21 cellular contexts compared by ENCODE assay signal in the genomic region with DNA sequence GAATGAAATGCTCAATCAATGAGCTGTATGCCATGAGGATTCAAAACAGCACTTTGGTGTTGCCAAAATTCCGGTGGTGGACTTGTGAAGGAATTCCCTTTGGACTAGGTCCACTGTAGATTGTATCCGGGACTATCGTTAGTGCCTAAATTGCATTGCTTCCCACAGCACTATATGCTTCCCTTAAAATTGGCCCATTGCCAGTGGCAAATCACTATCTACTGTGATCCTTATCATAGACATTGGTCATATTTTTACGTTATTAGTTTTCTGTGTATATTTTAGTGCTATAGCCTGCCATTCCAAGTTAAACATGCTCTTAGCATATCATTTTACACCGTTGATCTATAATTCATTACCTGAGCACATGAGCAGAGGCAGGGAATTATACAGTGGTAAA. TPM values are rescaled to one million over a fixed set of nuclear protein-coding genes. Genes with fewer than 3 reads are reported as not detected.
DNase-seq lines count a peak whose midpoint lies in the region; ATAC-seq, FAIRE-seq and TF ChIP-seq lines count a peak whose summit lies in the region.
"Had no signal": no experiment of that assay in that cellular context is flagged by ENCODE, and none has a peak within 500 bp of the region (broad histone marks: within the 10 kb centered on the region; RNA-seq: fewer than 3 reads in every experiment).

No MANE protein-coding gene starts in this region.

- no peak for TF ChIP-seq POLR2A in HepG2 (IDR thresholded peaks at IDR 0.05; ENCODE audit: insufficient read depth in 1 of 2, low read depth in 2 of 2, low read length in 2 of 2)
- TF ChIP-seq POLR2A in right lobe of liver (IDR thresholded peaks at IDR 0.05) = no peak

- H3K4me1 ChIP-seq in HepG2 (ENCODE audit: insufficient read depth, low read length) (peaks cover 32% of the 10 kb centered on the region), right lobe of liver (peaks cover 0 to 15% (median 6%) of the 10 kb centered on the region in 4 donors)

- H3K9me3 ChIP-seq in HepG2 (ENCODE audit: low read length) = no peaks in the 10 kb centered on the region
- H3K9me3 ChIP-seq in right lobe of liver = no peaks in the 10 kb centered on the region

- DNase-seq in HepG2 (ENCODE audit: low spot score) = no peak
- no peak for DNase-seq in right lobe of liver
- DNase-seq in NCI-H2227 (lab: John Stamatoyannopoulos, UW; ENCODE audit: unreplicated experiment) = peak; percentile 56
- peak; percentile 8 for DNase-seq in astrocyte of the hippocampus (ENCODE audit: low read depth, low spot score)
- no peak for DNase-seq in NCI-H1092 treated with DMSO at 0.1 percent for 48 hours (lab: John Stamatoyannopoulos, UW)
- no peak for DNase-seq in SKM-1 (lab: John Stamatoyannopoulos, UW; ENCODE audit: unreplicated experiment)
- DNase-seq in NCI-H1092 (lab: John Stamatoyannopoulos, UW) = no peak
- DNase-seq: AML-193, DMS153, EL, GM23248, HCEC 1CT, KG1, NCI-H1048, NCI-H1694 treated with DMSO at 0.1 percent for 48 hours, NCI-H2107, Right ventricle myocardium superior, T1000 had no signal

- no peak for TF ChIP-seq EP300 in HepG2 (IDR thresholded peaks at IDR 0.05; ENCODE audit: low read depth in 2 of 2, low read length in 2 of 2)
- TF ChIP-seq EP300 in HepG2 (CRISPR knock-in tag; IDR thresholded peaks at IDR 0.05; ENCODE audit: borderline replicate concordance) = no peak

- CTCF ChIA-PET in HepG2 (lab: Yijun Ruan, JAX; ENCODE audit: low intra/inter-chr PET ratio, low total read pairs) = no interaction called here

- H3K27ac ChIP-seq in HepG2 (ENCODE audit: extremely low read length, insufficient read depth, low read length) (no peak overlapping the region), right lobe of liver (no peak overlapping the region)

- H2AFZ ChIP-seq in HepG2 (ENCODE audit: low read length) = no peak overlapping the region

- no peak overlapping the region for H3K9ac ChIP-seq in HepG2 (ENCODE audit: insufficient read depth, low read depth, low read length)

- H3K79me2 ChIP-seq in HepG2 (ENCODE audit: insufficient read depth, low read length) = peaks cover 25% of the 10 kb centered on the region

- H3K27me3 ChIP-seq in HepG2 (ENCODE audit: control insufficient read depth in 1 of 2, insufficient read depth in 2 of 2, low read length in 2 of 2) = no peaks in the 10 kb centered on the region; a peak in 1 of 5 replicates
- H3K27me3 ChIP-seq in right lobe of liver = no peaks in the 10 kb centered on the region

- peaks cover 4 to 14% of the 10 kb centered on the region in 2 experiments; a peak in 4 of 5 replicates for H3K36me3 ChIP-seq in HepG2 (replicated peaks in 1 of 2; ENCODE audit: control insufficient read depth in 1 of 2, insufficient read depth in 2 of 2, low read length in 2 of 2)
- peaks cover 0 to 6% (median 1%) of the 10 kb centered on the region in 4 donors for H3K36me3 ChIP-seq in right lobe of liver

- TF ChIP-seq CTCF in HepG2 (CRISPR knock-in tag; IDR thresholded peaks at IDR 0.05) = no peak
- TF ChIP-seq CTCF in right lobe of liver (IDR thresholded peaks at IDR 0.05) = no peak

- BruUV-seq in HepG2 (replicated peaks; lab: Mats Ljungman, UMichigan) = no TSS peak

- FAIRE-seq in HepG2 (lab: Jason Lieb, UNC) = no peak
- FAIRE-seq: GM12891 had no signal

- H3K4me3 ChIP-seq in HepG2 (replicated peaks in 1 of 3; ENCODE audit: insufficient read depth in 1 of 3, low read depth in 2 of 3, low read length in 3 of 3) (no peak overlapping the region), right lobe of liver (no peak overlapping the region)
- H3K4me3 ChIP-seq: GM23248 had no signal

- no peak for TF ChIP-seq RAD21 in HepG2 (CRISPR knock-in tag; IDR thresholded peaks at IDR 0.05)

- intact Hi-C loops in HepG2 (cut with micrococcal nuclease; ENCODE audit: unreplicated experiment) (loop anchor here (5.0 to 10.0 kb wide), 2 partner anchors 462 to 1056 kb away; no protein-coding TSS in a partner anchor), right lobe of liver (cut with DNase I) (no loop called here)

- WGBS in HepG2 (ENCODE audit: low lambda C conversion rate) = 68% methylated on average over 5 of the region's 5 CpGs
- WGBS in right lobe of liver (ENCODE audit: insufficient coverage, low coverage, low lambda C conversion rate, missing lambda C conversion rate) = 82% methylated on average over 5 of the region's 5 CpGs

- ATAC-seq in HepG2 (no peak), right lobe of liver (no peak)

- H4K20me1 ChIP-seq in HepG2 (ENCODE audit: insufficient read depth, low read length) = peaks cover 14% of the 10 kb centered on the region; the same call in 1 of the 2 replicates

- H3K4me2 ChIP-seq in HepG2 (ENCODE audit: low read depth, low read length) = no peak overlapping the region

- POLR2A ChIA-PET in HepG2 (lab: Yijun Ruan, JAX) = interaction anchor here (1.2 to 1.3 kb wide), 2 partner anchors 16 to 27 kb away, joined by 3 to 5 read pairs; no protein-coding TSS in a partner anchor

- in situ Hi-C loops in HepG2 (cut with HindIII; ENCODE audit: extremely low pct_ligation_motif_present, low pct_unique_long_range_greater_than_20kb) = no loop called here

RNA-seq across cellular contexts. Expression of gene PJVK, which starts 1.7 kb away (rescaled TPM):
- total RNA-seq in HepG2 (2016; rRNA removed; fragmentation: Illumina TruSeq; extraction: Trizol) (1.1 and 1.2 TPM in 2 replicates), right lobe of liver (1 to 10 TPM in 5 of 6 experiments, under 1 TPM in 1; 0.80 to 2.8 (median 1.6) TPM)
- 0.81 and 2.0 TPM in 2 replicates for total RNA-seq in HepG2 (2016; cell fraction: cytosol; rRNA removed; fragmentation: Illumina TruSeq; extraction: Trizol; ENCODE audit: low read depth)
- total RNA-seq in HepG2 (2016; cell fraction: insoluble cytoplasmic fraction; rRNA removed; fragmentation: Illumina TruSeq; extraction: Trizol) = 0.77 and 1.5 TPM in 2 replicates
- total RNA-seq in HepG2 (2016; cell fraction: membrane; rRNA removed; fragmentation: Illumina TruSeq; extraction: Trizol) = 1.1 TPM in 2 replicates
- 3.4 and 4.2 TPM in 2 replicates for total RNA-seq in HepG2 (2016; cell fraction: nucleus; rRNA removed; fragmentation: Illumina TruSeq; extraction: Trizol)
- 2.6 and 3.0 TPM in 2 replicates for polyA plus RNA-seq in HepG2 (2011; rRNA removed)
- polyA plus RNA-seq in HepG2 (2011; cell fraction: cytosol; rRNA removed) = 0.51 and 1.1 TPM in 2 replicates
- polyA plus RNA-seq in HepG2 (2011; cell fraction: nucleus; rRNA removed) = 6.3 and 6.4 TPM in 2 replicates
- polyA plus RNA-seq in HepG2 (2012) = 1.5 and 2.9 TPM in 2 replicates
- 0.46 and 0.58 TPM in 2 replicates for polyA plus RNA-seq in HepG2 (2016; cell fraction: cytosol; fragmentation: Illumina TruSeq; extraction: Trizol; ENCODE audit: low read depth)
- 0.67 and 1.3 TPM in 2 replicates for polyA plus RNA-seq in HepG2 (2016; cell fraction: insoluble cytoplasmic fraction; fragmentation: Illumina TruSeq; extraction: Trizol; ENCODE audit: low read depth)
- 0.48 and 0.77 TPM in 2 replicates for polyA plus RNA-seq in HepG2 (2016; cell fraction: membrane; fragmentation: Illumina TruSeq; extraction: Trizol; ENCODE audit: low read depth)
- polyA plus RNA-seq in HepG2 (2016; cell fraction: nucleus; fragmentation: Illumina TruSeq; extraction: Trizol; ENCODE audit: insufficient read depth, low read depth) = 7.3 and 8.2 TPM in 2 replicates
- polyA minus RNA-seq in HepG2 (2011; rRNA and poly(A)+ RNA removed; ENCODE audit: low replicate concordance) = 1.1 and 1.8 TPM in 2 replicates
- polyA minus RNA-seq in HepG2 (2011; cell fraction: cytosol; rRNA and poly(A)+ RNA removed) = 0.35 TPM in 1 of 2 replicates, not detected in the other
- polyA minus RNA-seq in HepG2 (2011; cell fraction: nucleus; rRNA and poly(A)+ RNA removed) = 9.3 and 9.6 TPM in 2 replicates
- total RNA-seq: M059J had no signal
- polyA plus RNA-seq: CD14-positive monocyte had no signal

RNA-seq across cellular contexts. Expression of gene PRKRA, which starts 1.9 kb away (rescaled TPM):
- total RNA-seq in HepG2 (2016; rRNA removed; fragmentation: Illumina TruSeq; extraction: Trizol) (67.6 and 74.7 TPM in 2 replicates), right lobe of liver (10 to 100 TPM; 11.2 to 20.5 (median 14.4) TPM)
- 77.3 and 86.7 TPM in 2 replicates for total RNA-seq in HepG2 (2016; cell fraction: cytosol; rRNA removed; fragmentation: Illumina TruSeq; extraction: Trizol; ENCODE audit: low read depth)
- 64.4 and 73.6 TPM in 2 replicates for total RNA-seq in HepG2 (2016; cell fraction: insoluble cytoplasmic fraction; rRNA removed; fragmentation: Illumina TruSeq; extraction: Trizol)
- 113 and 120 TPM in 2 replicates for total RNA-seq in HepG2 (2016; cell fraction: membrane; rRNA removed; fragmentation: Illumina TruSeq; extraction: Trizol)
- total RNA-seq in HepG2 (2016; cell fraction: nucleus; rRNA removed; fragmentation: Illumina TruSeq; extraction: Trizol) = 83.1 and 91.6 TPM in 2 replicates
- polyA plus RNA-seq in HepG2 (2011; rRNA removed) = 47.3 and 53.1 TPM in 2 replicates
- 39.9 and 48.4 TPM in 2 replicates for polyA plus RNA-seq in HepG2 (2011; cell fraction: cytosol; rRNA removed)
- polyA plus RNA-seq in HepG2 (2011; cell fraction: nucleus; rRNA removed) = 41.7 and 45.8 TPM in 2 replicates
- 48.0 and 68.5 TPM in 2 replicates for polyA plus RNA-seq in HepG2 (2012)
- polyA plus RNA-seq in HepG2 (2016; cell fraction: cytosol; fragmentation: Illumina TruSeq; extraction: Trizol; ENCODE audit: low read depth) = 94.3 and 117 TPM in 2 replicates
- polyA plus RNA-seq in HepG2 (2016; cell fraction: insoluble cytoplasmic fraction; fragmentation: Illumina TruSeq; extraction: Trizol; ENCODE audit: low read depth) = 77.0 and 83.1 TPM in 2 replicates
- 110 and 123 TPM in 2 replicates for polyA plus RNA-seq in HepG2 (2016; cell fraction: membrane; fragmentation: Illumina TruSeq; extraction: Trizol; ENCODE audit: low read depth)
- 92.2 and 94.5 TPM in 2 replicates for polyA plus RNA-seq in HepG2 (2016; cell fraction: nucleus; fragmentation: Illumina TruSeq; extraction: Trizol; ENCODE audit: insufficient read depth, low read depth)
- polyA minus RNA-seq in HepG2 (2011; rRNA and poly(A)+ RNA removed; ENCODE audit: low replicate concordance) = 14.8 and 55.1 TPM in 2 replicates
- 31.5 and 39.6 TPM in 2 replicates for polyA minus RNA-seq in HepG2 (2011; cell fraction: cytosol; rRNA and poly(A)+ RNA removed)
- 182 and 199 TPM in 2 replicates for polyA minus RNA-seq in HepG2 (2011; cell fraction: nucleus; rRNA and poly(A)+ RNA removed)

RNA-seq across cellular contexts. Expression of gene FKBP7, which starts 25.5 kb away (rescaled TPM):
- total RNA-seq in HepG2 (2016; rRNA removed; fragmentation: Illumina TruSeq; extraction: Trizol) (9.7 and 14.8 TPM in 2 replicates), right lobe of liver (10 to 100 TPM in 1 of 6 experiments, 1 to 10 TPM in 5; 2.5 to 12.7 (median 4.8) TPM)
- total RNA-seq in HepG2 (2016; cell fraction: cytosol; rRNA removed; fragmentation: Illumina TruSeq; extraction: Trizol; ENCODE audit: low read depth) = 2.8 and 3.6 TPM in 2 replicates
- total RNA-seq in HepG2 (2016; cell fraction: insoluble cytoplasmic fraction; rRNA removed; fragmentation: Illumina TruSeq; extraction: Trizol) = 9.9 and 13.5 TPM in 2 replicates
- total RNA-seq in HepG2 (2016; cell fraction: membrane; rRNA removed; fragmentation: Illumina TruSeq; extraction: Trizol) = 3.9 and 4.5 TPM in 2 replicates
- total RNA-seq in HepG2 (2016; cell fraction: nucleus; rRNA removed; fragmentation: Illumina TruSeq; extraction: Trizol) = 12.3 and 18.8 TPM in 2 replicates
- 9.5 and 12.4 TPM in 2 replicates for polyA plus RNA-seq in HepG2 (2011; rRNA removed)
- polyA plus RNA-seq in HepG2 (2011; cell fraction: cytosol; rRNA removed) = 6.1 and 7.1 TPM in 2 replicates
- 2.9 and 3.0 TPM in 2 replicates for polyA plus RNA-seq in HepG2 (2011; cell fraction: nucleus; rRNA removed)
- polyA plus RNA-seq in HepG2 (2012) = 13.3 and 20.2 TPM in 2 replicates
- polyA plus RNA-seq in HepG2 (2016; cell fraction: cytosol; fragmentation: Illumina TruSeq; extraction: Trizol; ENCODE audit: low read depth) = 5.2 and 5.3 TPM in 2 replicates
- polyA plus RNA-seq in HepG2 (2016; cell fraction: insoluble cytoplasmic fraction; fragmentation: Illumina TruSeq; extraction: Trizol; ENCODE audit: low read depth) = 10.5 and 13.7 TPM in 2 replicates
- polyA plus RNA-seq in HepG2 (2016; cell fraction: membrane; fragmentation: Illumina TruSeq; extraction: Trizol; ENCODE audit: low read depth) = 3.5 and 4.7 TPM in 2 replicates
- 20.0 and 26.2 TPM in 2 replicates for polyA plus RNA-seq in HepG2 (2016; cell fraction: nucleus; fragmentation: Illumina TruSeq; extraction: Trizol; ENCODE audit: insufficient read depth, low read depth)
- 0.89 and 1.8 TPM in 2 replicates for polyA minus RNA-seq in HepG2 (2011; rRNA and poly(A)+ RNA removed; ENCODE audit: low replicate concordance)
- 5.3 and 5.9 TPM in 2 replicates for polyA minus RNA-seq in HepG2 (2011; cell fraction: cytosol; rRNA and poly(A)+ RNA removed)
- 6.0 and 9.4 TPM in 2 replicates for polyA minus RNA-seq in HepG2 (2011; cell fraction: nucleus; rRNA and poly(A)+ RNA removed)

RNA-seq across cellular contexts. Expression of gene PLEKHA3, which starts 27.4 kb away (rescaled TPM):
- 23.1 and 26.8 TPM in 2 replicates for total RNA-seq in HepG2 (2016; rRNA removed; fragmentation: Illumina TruSeq; extraction: Trizol)
- total RNA-seq in HepG2 (2016; cell fraction: cytosol; rRNA removed; fragmentation: Illumina TruSeq; extraction: Trizol; ENCODE audit: low read depth) = 5.4 and 7.7 TPM in 2 replicates
- total RNA-seq in HepG2 (2016; cell fraction: insoluble cytoplasmic fraction; rRNA removed; fragmentation: Illumina TruSeq; extraction: Trizol) = 21.3 and 27.5 TPM in 2 replicates
- 24.3 and 26.4 TPM in 2 replicates for total RNA-seq in HepG2 (2016; cell fraction: membrane; rRNA removed; fragmentation: Illumina TruSeq; extraction: Trizol)
- 11.8 and 13.5 TPM in 2 replicates for total RNA-seq in HepG2 (2016; cell fraction: nucleus; rRNA removed; fragmentation: Illumina TruSeq; extraction: Trizol)
- 8.6 and 11.7 TPM in 2 replicates for polyA plus RNA-seq in HepG2 (2011; rRNA removed)
- polyA plus RNA-seq in HepG2 (2011; cell fraction: cytosol; rRNA removed) = 2.6 and 4.0 TPM in 2 replicates
- polyA plus RNA-seq in HepG2 (2011; cell fraction: nucleus; rRNA removed) = 2.6 and 5.8 TPM in 2 replicates
- 9.9 and 13.0 TPM in 2 replicates for polyA plus RNA-seq in HepG2 (2012)
- polyA plus RNA-seq in HepG2 (2016; cell fraction: cytosol; fragmentation: Illumina TruSeq; extraction: Trizol; ENCODE audit: low read depth) = 10.7 and 12.2 TPM in 2 replicates
- 23.9 and 24.5 TPM in 2 replicates for polyA plus RNA-seq in HepG2 (2016; cell fraction: insoluble cytoplasmic fraction; fragmentation: Illumina TruSeq; extraction: Trizol; ENCODE audit: low read depth)
- polyA plus RNA-seq in HepG2 (2016; cell fraction: membrane; fragmentation: Illumina TruSeq; extraction: Trizol; ENCODE audit: low read depth) = 19.9 and 21.8 TPM in 2 replicates
- polyA plus RNA-seq in HepG2 (2016; cell fraction: nucleus; fragmentation: Illumina TruSeq; extraction: Trizol; ENCODE audit: insufficient read depth, low read depth) = 11.0 and 14.0 TPM in 2 replicates
- 3.7 and 6.9 TPM in 2 replicates for polyA minus RNA-seq in HepG2 (2011; rRNA and poly(A)+ RNA removed; ENCODE audit: low replicate concordance)
- polyA minus RNA-seq in HepG2 (2011; cell fraction: cytosol; rRNA and poly(A)+ RNA removed) = 9.6 and 11.5 TPM in 2 replicates
- 16.8 and 20.2 TPM in 2 replicates for polyA minus RNA-seq in HepG2 (2011; cell fraction: nucleus; rRNA and poly(A)+ RNA removed)
- 10 to 100 TPM in 4 of 6 experiments, 1 to 10 TPM in 2; 4.4 to 21.2 (median 15.1) TPM for total RNA-seq in right lobe of liver

Comparison
In these comparisons a context has a peak if more than half of its experiments do, and no peak if none do; other contexts are left out.
1. DNase-seq: peak in NCI-H2227 (single experiment) and astrocyte of the hippocampus (single experiment); none in HepG2 (single experiment), right lobe of liver (0 of 3), NCI-H1092 treated with DMSO at 0.1 percent for 48 hours (single experiment), SKM-1 (single experiment) and NCI-H1092 (single experiment).